Comparison of ENCODE assay signal across 29 cellular contexts in the genomic region with DNA sequence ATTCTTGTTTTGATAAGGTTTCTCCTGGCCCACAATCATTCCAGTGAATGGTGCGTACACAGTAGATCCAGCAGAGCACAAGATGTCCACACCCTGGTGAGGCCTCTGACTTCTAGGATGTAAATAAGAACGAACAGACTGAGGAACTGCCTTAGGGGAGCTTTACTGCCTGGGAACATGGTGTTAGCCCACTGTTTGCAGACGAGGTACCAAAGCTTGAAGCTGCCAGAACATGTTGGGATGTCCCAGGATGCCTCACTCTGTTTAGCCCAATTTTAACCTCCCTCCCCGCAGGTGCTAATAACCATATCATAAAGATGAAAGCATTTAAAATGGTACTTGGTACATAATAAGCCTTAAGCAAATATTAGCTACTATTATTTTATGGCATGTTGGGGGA. TPM values are rescaled to one million over a fixed set of nuclear protein-coding genes. Genes with fewer than 3 reads are reported as not detected.
"Had no signal": no experiment of that assay in that cellular context is flagged by ENCODE, and none has a peak within 500 bp of the region (broad histone marks: within the 10 kb centered on the region; RNA-seq: fewer than 3 reads in every experiment).

No MANE protein-coding gene starts in this region.

- H3K9me3 Mint-ChIP-seq: activated CD4-positive, alpha-beta memory T cell treated with anti-CD3 and anti-CD28 coated beads for 36 hours; activated CD4-positive, alpha-beta T cell treated with anti-CD3 and anti-CD28 coated beads, Interleukin-2, amount 10 ng/mL, durations not matched to agents 7 days and 5 days; activated naive CD8-positive, alpha-beta T cell treated with anti-CD3 and anti-CD28 coated beads, Interleukin-2, amount 10 ng/mL, durations not matched to agents 7 days and 5 days; activated T-helper 2 cell treated with anti-CD3 and anti-CD28 coated beads, Interferon-gamma antibody, Interleukin-2, Interleukin-4, amounts not matched to agents 10 μg/mL and 5 μg/mL and 100 μg/mL, durations not matched to agents 14 hours and 24 hours and 36 hours; T-cell had no signal

- ATAC-seq: T-cell had no signal

- DNase-seq: activated CD4-positive, alpha-beta memory T cell treated with anti-CD3 and anti-CD28 coated beads for 36 hours; activated CD4-positive, alpha-beta T cell treated with anti-CD3 and anti-CD28 coated beads, Interleukin-2, amount 10 ng/mL, durations not matched to agents 7 days and 5 days; activated CD4-positive, CD25-positive, alpha-beta regulatory T cell; activated gamma-delta T cell treated with Interleukin-2 at 50 U/mL for 16 hours; activated naive CD4-positive, alpha-beta T cell treated with anti-CD3 and anti-CD28 coated beads, Interleukin-2, amount 50 U/mL, for 16 hours; activated naive CD8-positive, alpha-beta T cell treated with anti-CD3 and anti-CD28 coated beads, Interleukin-2, amount 10 ng/mL, durations not matched to agents 7 days and 5 days; activated T-cell treated with anti-CD3 and anti-CD28 coated beads for 4 hours; activated T-cell treated with anti-CD3 and anti-CD28 coated beads, Interleukin-2, amount 50 U/mL, for 48 hours; aorta; caudate nucleus; NCI-H1105 treated with DMSO at 0.1 percent for 48 hours; NCI-H1930; NCI-H2171; NCI-H2227 treated with DMSO at 0.1 percent for 48 hours; NCI-H446 treated with DMSO at 0.1 percent for 48 hours; NCI-H524 treated with DMSO at 0.1 percent for 48 hours; NK-92 treated with Interleukin-12 subunit alpha and Interleukin-12 subunit beta, amount 100 ng/mL, for 24 hours; Peyer's patch; Right ventricle myocardium superior; T-cell; T-helper 2 cell; T1000 had no signal

- H3K4me3 Mint-ChIP-seq: activated CD4-positive, alpha-beta memory T cell treated with anti-CD3 and anti-CD28 coated beads for 36 hours; activated CD4-positive, alpha-beta T cell treated with anti-CD3 and anti-CD28 coated beads, Interleukin-2, amount 10 ng/mL, durations not matched to agents 7 days and 5 days; activated naive CD8-positive, alpha-beta T cell treated with anti-CD3 and anti-CD28 coated beads, Interleukin-2, amount 10 ng/mL, durations not matched to agents 7 days and 5 days; T-cell had no signal

- H3K36me3 Mint-ChIP-seq: activated CD4-positive, alpha-beta memory T cell treated with anti-CD3 and anti-CD28 coated beads for 36 hours; activated naive CD8-positive, alpha-beta T cell treated with anti-CD3 and anti-CD28 coated beads, Interleukin-2, amount 10 ng/mL, durations not matched to agents 7 days and 5 days; T-cell had no signal

- H3K27me3 ChIP-seq: breast epithelium, Peyer's patch, SJSA1 had no signal

- H3K27ac Mint-ChIP-seq: activated CD4-positive, alpha-beta memory T cell treated with anti-CD3 and anti-CD28 coated beads for 36 hours; activated CD4-positive, alpha-beta T cell treated with anti-CD3 and anti-CD28 coated beads, Interleukin-2, amount 10 ng/mL, durations not matched to agents 7 days and 5 days; activated naive CD8-positive, alpha-beta T cell treated with anti-CD3 and anti-CD28 coated beads, Interleukin-2, amount 10 ng/mL, durations not matched to agents 7 days and 5 days; activated T-helper 2 cell treated with anti-CD3 and anti-CD28 coated beads, Interferon-gamma antibody, Interleukin-2, Interleukin-4, amounts not matched to agents 10 μg/mL and 5 μg/mL and 100 μg/mL, durations not matched to agents 14 hours and 24 hours and 36 hours; T-cell had no signal

- H3K4me1 ChIP-seq: breast epithelium, Peyer's patch had no signal

- H3K27ac ChIP-seq: breast epithelium, Peyer's patch, RWPE1, SJSA1 had no signal

- H3K9me3 ChIP-seq: breast epithelium, Peyer's patch, SJSA1 had no signal

- H3K4me1 Mint-ChIP-seq: activated CD4-positive, alpha-beta T cell treated with anti-CD3 and anti-CD28 coated beads, Interleukin-2, amount 10 ng/mL, durations not matched to agents 7 days and 5 days; activated naive CD8-positive, alpha-beta T cell treated with anti-CD3 and anti-CD28 coated beads, Interleukin-2, amount 10 ng/mL, durations not matched to agents 7 days and 5 days had no signal

- FAIRE-seq: TTC549 had no signal

- H3K36me3 ChIP-seq: breast epithelium, Peyer's patch, SJSA1 had no signal

- H3K4me3 ChIP-seq: breast epithelium, Peyer's patch, SJSA1 had no signal

RNA-seq across cellular contexts. Expression of a gene that starts 3.5 kb away (rescaled TPM):
- total RNA-seq: activated CD4-positive, alpha-beta memory T cell treated with anti-CD3 and anti-CD28 coated beads for 36 hours; activated CD4-positive, alpha-beta T cell treated with anti-CD3 and anti-CD28 coated beads, Interleukin-2, amount 10 ng/mL, durations not matched to agents 7 days and 5 days; activated CD8-positive, alpha-beta memory T cell treated with anti-CD3 and anti-CD28 coated beads for 36 hours; activated naive CD8-positive, alpha-beta T cell treated with anti-CD3 and anti-CD28 coated beads, Interleukin-2, amount 10 ng/mL, durations not matched to agents 7 days and 5 days; activated T-helper 2 cell treated with anti-CD3 and anti-CD28 coated beads, Interferon-gamma antibody, Interleukin-2, Interleukin-4, amounts not matched to agents 10 μg/mL and 5 μg/mL and 100 μg/mL, durations not matched to agents 14 hours and 24 hours and 36 hours; aorta; breast epithelium; cerebellum; Peyer's patch; Right ventricle myocardium superior; SJSA1; T-cell had no signal
- polyA plus RNA-seq: aorta had no signal

RNA-seq across cellular contexts. Expression of a gene that starts 55.6 kb away (rescaled TPM):
- total RNA-seq: activated CD4-positive, alpha-beta T cell treated with anti-CD3 and anti-CD28 coated beads, Interleukin-2, amount 10 ng/mL, durations not matched to agents 7 days and 5 days; activated naive CD8-positive, alpha-beta T cell treated with anti-CD3 and anti-CD28 coated beads, Interleukin-2, amount 10 ng/mL, durations not matched to agents 7 days and 5 days; aorta; breast epithelium; cerebellum; Peyer's patch; Right ventricle myocardium superior; SJSA1; T-cell had no signal
- polyA plus RNA-seq: aorta had no signal
